Comparison of ENCODE assay signal across 1 cellular context in genomic region chr2:230665263-230665691, GRCh38.
A peak's percentile ranks its signal among the peaks of the same experiment; 100 is the strongest.
TF ChIP-seq lines count a peak whose summit lies in the region.

No MANE protein-coding gene starts in this region.

TF ChIP-seq in GM12878, 131 proteins besides CTCF, POLR2A, EP300 and RAD21 (continues in another document):
- TF ChIP-seq CUX1 (IDR thresholded peaks at IDR 0.05; ENCODE audit: insufficient replicate concordance, low read depth, low read length) (no peak), PML (IDR thresholded peaks at IDR 0.05; ENCODE audit: low read length) (no peak), ZNF592 (IDR thresholded peaks at IDR 0.05) (no peak), ZBTB4 (CRISPR knock-in tag; IDR thresholded peaks at IDR 0.05) (no peak), NKRF (conservative IDR thresholded peaks at IDR 0.05) (no peak), ZNF274 (IDR thresholded peaks at IDR 0.05; ENCODE audit: insufficient read depth, insufficient read length) (no peak), IKZF2 (IDR thresholded peaks at IDR 0.05) (peak in 1 of 2 experiments; percentile 34; a peak in 1 of 4 replicates), MTA3 (IDR thresholded peaks at IDR 0.05; ENCODE audit: borderline replicate concordance, low read length) (no peak), POU2F2 (IDR thresholded peaks at IDR 0.05; ENCODE audit: borderline replicate concordance, low read depth, low read length) (no peak), PRDM15 (CRISPR knock-in tag; IDR thresholded peaks at IDR 0.05) (no peak), HDGF (IDR thresholded peaks at IDR 0.05) (no peak; the same call in 1 of the 2 replicates), SMC3 (IDR thresholded peaks at IDR 0.05; ENCODE audit: borderline replicate concordance, low read length) (no peak), PKNOX1 (IDR thresholded peaks at IDR 0.05) (no peak), NRF1 (conservative IDR thresholded peaks at IDR 0.05; ENCODE audit: low read depth, low read length) (no peak), EED (IDR thresholded peaks at IDR 0.05; ENCODE audit: low read depth) (peak; percentile 10; the same call in 1 of the 2 replicates), PBX3 (IDR thresholded peaks at IDR 0.05; ENCODE audit: insufficient replicate concordance, low read depth, low read length) (no peak), BMI1 (IDR thresholded peaks at IDR 0.05; ENCODE audit: borderline replicate concordance) (no peak), EGR1 (IDR thresholded peaks at IDR 0.05; ENCODE audit: borderline replicate concordance in 1 of 2, low read depth in 2 of 2, low read length in 2 of 2) (no peak), USF1 (IDR thresholded peaks at IDR 0.05; ENCODE audit: borderline replicate concordance, extremely low read length, insufficient read depth, low read depth, low read length) (peak; percentile 29), BHLHE40 (IDR thresholded peaks at IDR 0.05; ENCODE audit: borderline replicate concordance in 1 of 2, low read depth in 2 of 2, low read length in 1 of 2) (peak in 1 of 2 experiments; percentile 61; a peak in 2 of 4 replicates), MLLT1 (IDR thresholded peaks at IDR 0.05) (no peak), STAT3 (IDR thresholded peaks at IDR 0.05; ENCODE audit: low read depth, low read length) (no peak), JUNB (IDR thresholded peaks at IDR 0.05) (no peak), SRF (IDR thresholded peaks at IDR 0.05; ENCODE audit: low read depth in 2 of 2, low read length in 2 of 2) (no peak), ASH2L (IDR thresholded peaks at IDR 0.05; ENCODE audit: borderline replicate concordance, low read depth) (no peak), GATAD2B (conservative IDR thresholded peaks at IDR 0.05; ENCODE audit: low read depth) (no peak), ATF3 (IDR thresholded peaks at IDR 0.05; ENCODE audit: borderline replicate concordance, extremely low read depth, low read depth, low read length) (no peak), MEF2B (IDR thresholded peaks at IDR 0.05; ENCODE audit: partially characterized antibody, poor library complexity, severe bottlenecking) (no peak), SIX5 (IDR thresholded peaks at IDR 0.05; ENCODE audit: low read depth, low read length, severe bottlenecking) (no peak)
